In genomic region chr2:41826921-41827320, GRCh38 we compare ENCODE assay signal across 21 cellular contexts.
"Had no signal": no experiment of that assay in that cellular context is flagged by ENCODE, and none has a peak within 500 bp of the region (broad histone marks: within the 10 kb centered on the region; RNA-seq: fewer than 3 reads in every experiment).

No MANE protein-coding gene starts in this region.

- H3K4me1 ChIP-seq: heart left ventricle, right atrium auricular region, sigmoid colon, upper lobe of left lung, vagina had no signal

- DNase-seq: cortex of kidney; dorsolateral prefrontal cortex; effector CD8-positive, alpha-beta T cell; heart left ventricle; islet precursor cell; left ventricle myocardium superior; naive thymus-derived CD4-positive, alpha-beta T cell; nephron progenitor cell; sigmoid colon; stimulated activated CD4-positive, alpha-beta T cell treated with anti-CD3 and anti-CD28 coated beads, Interleukin-2, amount 100 ng/mL, for 24 hours; stimulated activated CD4-positive, alpha-beta T cell treated with anti-CD3 and anti-CD28 coated beads, Interleukin-4, amount 100 ng/mL, for 4 hours; stimulated activated naive B cell treated with anti-CD40 and anti-IgM and Interleukin-4, amounts not matched to agents 10 μg/mL and 1 μg/mL and 100 μg/mL, for 72 hours; stimulated activated naive CD8-positive, alpha-beta T cell treated with anti-CD3 and anti-CD28 coated beads, Interleukin-15, amount 100 ng/mL, for 72 hours; upper lobe of left lung had no signal

- H3K9me3 ChIP-seq: heart left ventricle, right atrium auricular region, sigmoid colon, thoracic aorta, upper lobe of left lung, vagina had no signal

- H3K4me3 Mint-ChIP-seq: naive thymus-derived CD4-positive, alpha-beta T cell; nephron progenitor cell; stimulated activated naive B cell treated with anti-CD40 and anti-IgM and Interleukin-4, amounts not matched to agents 10 μg/mL and 1 μg/mL and 100 μg/mL, for 72 hours; stimulated activated naive CD8-positive, alpha-beta T cell treated with anti-CD3 and anti-CD28 coated beads, Interleukin-15, amount 100 ng/mL, for 72 hours had no signal

- H3K4me3 ChIP-seq: dorsolateral prefrontal cortex, heart left ventricle, lung, right atrium auricular region, sigmoid colon, skin epidermis, thoracic aorta, upper lobe of left lung, vagina had no signal

- FAIRE-seq: frontal cortex had no signal

- H3K4me1 Mint-ChIP-seq: naive thymus-derived CD4-positive, alpha-beta T cell; nephron progenitor cell; stimulated activated naive B cell treated with anti-CD40 and anti-IgM and Interleukin-4, amounts not matched to agents 10 μg/mL and 1 μg/mL and 100 μg/mL, for 72 hours; stimulated activated naive CD8-positive, alpha-beta T cell treated with anti-CD3 and anti-CD28 coated beads, Interleukin-15, amount 100 ng/mL, for 72 hours had no signal

- H3K36me3 ChIP-seq: heart left ventricle, right atrium auricular region, sigmoid colon, thoracic aorta, upper lobe of left lung, vagina had no signal

- H3K27me3 ChIP-seq: right atrium auricular region, upper lobe of left lung, vagina had no signal

- H3K36me3 Mint-ChIP-seq: naive thymus-derived CD4-positive, alpha-beta T cell; stimulated activated naive B cell treated with anti-CD40 and anti-IgM and Interleukin-4, amounts not matched to agents 10 μg/mL and 1 μg/mL and 100 μg/mL, for 72 hours had no signal

- H3K27ac Mint-ChIP-seq: naive thymus-derived CD4-positive, alpha-beta T cell; nephron progenitor cell; stimulated activated naive B cell treated with anti-CD40 and anti-IgM and Interleukin-4, amounts not matched to agents 10 μg/mL and 1 μg/mL and 100 μg/mL, for 72 hours; stimulated activated naive CD8-positive, alpha-beta T cell treated with anti-CD3 and anti-CD28 coated beads, Interleukin-15, amount 100 ng/mL, for 72 hours had no signal

- ATAC-seq: esophagus mucosa; heart left ventricle; left ventricle myocardium superior; naive thymus-derived CD4-positive, alpha-beta T cell; stimulated activated naive B cell treated with anti-CD40 and anti-IgM and Interleukin-4, amounts not matched to agents 10 μg/mL and 1 μg/mL and 100 μg/mL, for 72 hours; stimulated activated naive CD8-positive, alpha-beta T cell treated with anti-CD3 and anti-CD28 coated beads, Interleukin-15, amount 100 ng/mL, for 72 hours had no signal

- H3K9me3 Mint-ChIP-seq: nephron progenitor cell; stimulated activated naive B cell treated with anti-CD40 and anti-IgM and Interleukin-4, amounts not matched to agents 10 μg/mL and 1 μg/mL and 100 μg/mL, for 72 hours; stimulated activated naive CD8-positive, alpha-beta T cell treated with anti-CD3 and anti-CD28 coated beads, Interleukin-15, amount 100 ng/mL, for 72 hours had no signal

- H3K27ac ChIP-seq: heart left ventricle, right atrium auricular region, sigmoid colon, skin epidermis, thoracic aorta, upper lobe of left lung, vagina had no signal
